ENCODE assay signal across 22 cellular contexts in the genomic region with DNA sequence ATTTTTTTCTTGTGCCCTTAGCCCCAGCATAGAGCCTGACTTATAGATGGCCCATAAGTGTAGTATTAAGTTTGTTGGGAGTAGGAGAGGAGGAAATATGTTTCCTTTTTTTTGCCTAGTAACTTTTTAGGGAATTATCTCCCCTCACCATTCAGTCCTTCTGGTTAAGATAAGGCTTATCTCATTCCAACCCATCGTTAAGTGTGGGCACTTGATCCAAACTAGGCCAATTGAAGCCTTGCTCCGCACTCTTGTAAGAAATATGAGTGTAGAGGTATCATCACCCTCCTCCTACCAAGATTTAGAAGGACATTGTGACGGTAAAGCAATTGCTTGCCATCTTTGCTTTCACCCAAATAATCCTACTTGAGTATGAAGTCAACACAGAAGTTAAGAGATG.
"Had no signal": no experiment of that assay in that cellular context is flagged by ENCODE, and none has a peak within 500 bp of the region (broad histone marks: within the 10 kb centered on the region; RNA-seq: fewer than 3 reads in every experiment).

No MANE protein-coding gene starts in this region.

- H3K9me3 ChIP-seq: MG63, Peyer's patch, SJCRH30 had no signal

- DNase-seq: Karpas-422, KG1, MG63, NCI-H1092, NCI-H1105 treated with DMSO at 0.1 percent for 48 hours, NCI-H1417 treated with DMSO at 0.1 percent for 48 hours, NCI-H146, NCI-H1694 treated with DMSO at 0.1 percent for 48 hours, NCI-H1930, NCI-H2081, NCI-H2107, NCI-H2227 treated with DMSO at 0.1 percent for 48 hours, NCI-H524, NCI-H526 treated with DMSO at 0.1 percent for 48 hours, NCI-H774, PC-9, Peyer's patch, SHP77 treated with DMSO at 0.1 percent for 48 hours, SJCRH30 had no signal

- ATAC-seq: HepG2, Right ventricle myocardium inferior, SK-N-SH treated with all-trans-retinoic acid at 6 μM for 48 hours had no signal

- H3K27ac ChIP-seq: PC-9, Peyer's patch, SJCRH30 had no signal

- H3K4me1 ChIP-seq: Peyer's patch had no signal

- H3K36me3 ChIP-seq: MG63, Peyer's patch, SJCRH30 had no signal

- H3K4me3 ChIP-seq: MG63, PC-9, Peyer's patch, SJCRH30 had no signal

- H3K27me3 ChIP-seq: MG63, Peyer's patch, SJCRH30 had no signal
